Comparison of ENCODE assay signal across 30 cellular contexts in genomic region chr16:53530741-53531140, GRCh38.
"Had no signal": no experiment of that assay in that cellular context is flagged by ENCODE, and none has a peak within 500 bp of the region (broad histone marks: within the 10 kb centered on the region; RNA-seq: fewer than 3 reads in every experiment).

No MANE protein-coding gene starts in this region.

- H3K27ac ChIP-seq: adrenal gland, body of pancreas, colonic mucosa had no signal

- H3K9me3 Mint-ChIP-seq: activated B cell treated with CpG ODN at 0.5 μM for 24 hours; activated CD8-positive, alpha-beta T cell treated with anti-CD3 and anti-CD28 coated beads for 36 hours; activated naive CD4-positive, alpha-beta T cell treated with anti-CD3 and anti-CD28 coated beads for 36 hours; activated naive CD4-positive, alpha-beta T cell treated with anti-CD3 and anti-CD28 coated beads, Interleukin-2, amount 50 U/mL, for 24 hours; activated naive CD8-positive, alpha-beta T cell treated with anti-CD3 and anti-CD28 coated beads for 36 hours; activated naive CD8-positive, alpha-beta T cell treated with anti-CD3 and anti-CD28 coated beads, Interleukin-2, amount 50 U/mL, for 24 hours; activated T-cell treated with anti-CD3 and anti-CD28 coated beads, Interleukin-2, amount 50 U/mL, for 4 hours; activated T-helper 2 cell treated with anti-CD3 and anti-CD28 coated beads, Interferon-gamma antibody, Interleukin-2, Interleukin-4, amounts not matched to agents 10 μg/mL and 5 μg/mL and 100 μg/mL, durations not matched to agents 14 hours and 24 hours and 36 hours; endodermal cell; T-helper 2 cell treated with Interferon-gamma antibody and Interleukin-4, amounts not matched to agents 5 μg/mL and 100 μg/mL, for 36 hours had no signal

- H3K4me3 ChIP-seq: adrenal gland, body of pancreas, colonic mucosa had no signal

- H3K27ac Mint-ChIP-seq: activated B cell treated with CpG ODN at 0.5 μM for 24 hours; activated CD8-positive, alpha-beta T cell treated with anti-CD3 and anti-CD28 coated beads for 36 hours; activated naive CD4-positive, alpha-beta T cell treated with anti-CD3 and anti-CD28 coated beads for 36 hours; activated naive CD8-positive, alpha-beta T cell treated with anti-CD3 and anti-CD28 coated beads, Interleukin-2, amount 50 U/mL, for 24 hours; activated T-helper 2 cell treated with anti-CD3 and anti-CD28 coated beads, Interferon-gamma antibody, Interleukin-2, Interleukin-4, amounts not matched to agents 10 μg/mL and 5 μg/mL and 100 μg/mL, durations not matched to agents 14 hours and 24 hours and 36 hours; endodermal cell; T-helper 17 cell; T-helper 2 cell treated with Interferon-gamma antibody and Interleukin-4, amounts not matched to agents 5 μg/mL and 100 μg/mL, for 36 hours had no signal

- H3K9me3 ChIP-seq: adrenal gland, body of pancreas, colonic mucosa had no signal

- H3K4me1 Mint-ChIP-seq: activated naive CD4-positive, alpha-beta T cell treated with anti-CD3 and anti-CD28 coated beads, Interleukin-2, amount 50 U/mL, for 24 hours; endodermal cell had no signal

- ATAC-seq: activated CD4-positive, CD25-positive, alpha-beta regulatory T cell treated with anti-CD3 and anti-CD28 coated beads, Interleukin-2, amount 50 U/mL, for 24 hours; activated CD8-positive, alpha-beta T cell treated with anti-CD3 and anti-CD28 coated beads for 36 hours; activated naive CD8-positive, alpha-beta T cell treated with anti-CD3 and anti-CD28 coated beads, Interleukin-2, amount 50 U/mL, for 24 hours; activated T-cell treated with anti-CD3 and anti-CD28 coated beads, Interleukin-2, amount 50 U/mL, for 4 hours; body of pancreas; esophagus mucosa; T-helper 17 cell had no signal

- H3K36me3 ChIP-seq: adrenal gland, colonic mucosa, WERI-Rb-1 had no signal

- H3K27me3 Mint-ChIP-seq: activated B cell treated with CpG ODN at 0.5 μM for 24 hours; activated CD8-positive, alpha-beta T cell treated with anti-CD3 and anti-CD28 coated beads for 36 hours; activated naive CD4-positive, alpha-beta T cell treated with anti-CD3 and anti-CD28 coated beads, Interleukin-2, amount 50 U/mL, for 24 hours; activated naive CD8-positive, alpha-beta T cell treated with anti-CD3 and anti-CD28 coated beads, Interleukin-2, amount 50 U/mL, for 24 hours; T-helper 17 cell had no signal

- DNase-seq: activated B cell treated with CpG ODN at 0.5 μM for 24 hours; activated CD4-positive, alpha-beta T cell treated with anti-CD3 and anti-CD28 coated beads for 48 hours; activated CD4-positive, alpha-beta T cell treated with anti-CD3 and anti-CD28 coated beads, Interleukin-2, amount 50 U/mL, for 1 hour; activated CD4-positive, alpha-beta T cell treated with anti-CD3 and anti-CD28 coated beads, Interleukin-2, amount 50 U/mL, for 48 hours; activated CD8-positive, alpha-beta memory T cell treated with anti-CD3 and anti-CD28 coated beads for 24 hours; activated CD8-positive, alpha-beta T cell treated with anti-CD3 and anti-CD28 coated beads for 36 hours; activated effector memory CD4-positive, alpha-beta T cell treated with anti-CD3 and anti-CD28 coated beads, Interleukin-2, amount 50 U/mL, for 16 hours; activated naive CD4-positive, alpha-beta T cell treated with anti-CD3 and anti-CD28 coated beads for 36 hours; activated naive CD8-positive, alpha-beta T cell treated with anti-CD3 and anti-CD28 coated beads for 36 hours; activated naive CD8-positive, alpha-beta T cell treated with anti-CD3 and anti-CD28 coated beads, Interleukin-2, amount 50 U/mL, for 24 hours; activated T-cell treated with anti-CD3 and anti-CD28 coated beads, Interleukin-2, amount 50 U/mL, for 4 hours; adrenal gland; amygdala; aorta; body of pancreas; caudate nucleus; cerebellar nuclear complex; colonic mucosa; effector CD8-positive, alpha-beta T cell; endodermal cell; head of caudate nucleus; T-helper 17 cell; T1000; WERI-Rb-1 had no signal

- H3K4me3 Mint-ChIP-seq: activated B cell treated with CpG ODN at 0.5 μM for 24 hours; activated CD8-positive, alpha-beta T cell treated with anti-CD3 and anti-CD28 coated beads for 36 hours; activated naive CD4-positive, alpha-beta T cell treated with anti-CD3 and anti-CD28 coated beads for 36 hours; activated naive CD4-positive, alpha-beta T cell treated with anti-CD3 and anti-CD28 coated beads, Interleukin-2, amount 50 U/mL, for 24 hours; activated naive CD8-positive, alpha-beta T cell treated with anti-CD3 and anti-CD28 coated beads for 36 hours; activated naive CD8-positive, alpha-beta T cell treated with anti-CD3 and anti-CD28 coated beads, Interleukin-2, amount 50 U/mL, for 24 hours; activated T-cell treated with anti-CD3 and anti-CD28 coated beads, Interleukin-2, amount 50 U/mL, for 4 hours; endodermal cell; T-helper 17 cell; T-helper 2 cell treated with Interferon-gamma antibody and Interleukin-4, amounts not matched to agents 5 μg/mL and 100 μg/mL, for 36 hours had no signal

- H3K4me1 ChIP-seq: adrenal gland, body of pancreas, colonic mucosa had no signal

- H3K36me3 Mint-ChIP-seq: activated naive CD4-positive, alpha-beta T cell treated with anti-CD3 and anti-CD28 coated beads, Interleukin-2, amount 50 U/mL, for 24 hours; activated naive CD8-positive, alpha-beta T cell treated with anti-CD3 and anti-CD28 coated beads for 36 hours had no signal

- FAIRE-seq: frontal cortex had no signal
